ENCODE assay signal across 15 cellular contexts in the genomic region with DNA sequence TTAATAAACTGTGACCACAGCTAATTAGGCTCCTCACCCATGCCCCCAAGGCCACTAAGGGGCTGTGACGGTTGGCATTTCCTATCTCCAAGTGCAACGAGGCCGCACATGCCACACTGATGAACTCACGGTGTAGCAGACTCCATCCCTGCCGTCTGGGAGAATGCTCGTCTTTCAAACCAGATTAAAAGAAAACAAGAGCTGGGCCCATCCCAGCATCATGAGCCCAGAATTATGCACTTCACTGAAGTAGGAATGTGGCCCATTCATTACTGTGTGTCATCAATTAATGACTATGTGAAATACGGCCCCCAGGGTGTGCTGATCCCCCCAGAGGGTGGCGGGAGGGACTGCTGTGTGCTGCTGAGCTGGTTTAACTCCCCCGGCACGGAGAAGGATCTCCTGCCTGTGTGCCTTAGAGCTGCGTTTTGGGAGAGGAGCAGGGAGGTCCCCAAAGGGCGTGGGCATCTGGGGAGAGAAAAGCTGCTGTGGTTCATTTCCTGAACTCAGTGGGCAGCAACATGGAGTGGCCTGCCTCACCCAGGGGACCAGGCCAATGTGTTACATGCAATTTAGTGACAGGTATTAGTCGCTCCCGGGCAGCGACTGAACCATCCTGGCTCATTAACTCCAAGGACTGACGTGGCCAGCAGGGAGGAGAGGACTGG.
A peak's percentile ranks its signal among the peaks of the same experiment; 100 is the strongest.
DNase-seq lines count a peak whose midpoint lies in the region; ATAC-seq, FAIRE-seq and TF ChIP-seq lines count a peak whose summit lies in the region.
"Had no signal": no experiment of that assay in that cellular context is flagged by ENCODE, and none has a peak within 500 bp of the region (broad histone marks: within the 10 kb centered on the region; RNA-seq: fewer than 3 reads in every experiment).

No MANE protein-coding gene starts in this region.

- peak overlapping the region; percentile 29 for H3K4me3 Mint-ChIP-seq in astrocyte (ENCODE audit: unreplicated experiment)
- H3K4me3 Mint-ChIP-seq: naive thymus-derived CD4-positive, alpha-beta T cell; stimulated activated naive B cell treated with anti-CD40 and anti-IgM and Interleukin-4, amounts not matched to agents 10 μg/mL and 1 μg/mL and 100 μg/mL, for 72 hours had no signal

- TF ChIP-seq POLR2A in H54 (IDR thresholded peaks at IDR 0.05; ENCODE audit: low read depth, low read length), result peak; percentile 33

- TF ChIP-seq CTCF in astrocyte (IDR thresholded peaks at IDR 0.05; ENCODE audit: insufficient read depth, low read depth, low read length) (peak; percentile 3), smooth muscle cell (IDR thresholded peaks at IDR 0.05; ENCODE audit: borderline replicate concordance, insufficient read depth, poor library complexity, severe bottlenecking) (no peak)

- no peak for FAIRE-seq in H54 (lab: Jason Lieb, UNC)
- peak; percentile 89 for FAIRE-seq in astrocyte (lab: Jason Lieb, UNC)
- FAIRE-seq: endothelial cell of umbilical vein, TTC549 had no signal

- H3F3A ChIP-seq in smooth muscle cell (ENCODE audit: low read depth), result no peaks in the 10 kb centered on the region

- H3K79me2 ChIP-seq in astrocyte (ENCODE audit: insufficient read depth, low read length) (no peaks in the 10 kb centered on the region), smooth muscle cell (ENCODE audit: low read depth) (no peaks in the 10 kb centered on the region)

- H2AFZ ChIP-seq in astrocyte (ENCODE audit: low read depth, low read length) (peak overlapping the region; percentile 29), smooth muscle cell (ENCODE audit: low read depth) (no peak overlapping the region)

- H3K9me3 Mint-ChIP-seq in astrocyte (ENCODE audit: unreplicated experiment), result peaks cover 2% of the 10 kb centered on the region
- H3K9me3 Mint-ChIP-seq: stimulated activated naive B cell treated with anti-CD40 and anti-IgM and Interleukin-4, amounts not matched to agents 10 μg/mL and 1 μg/mL and 100 μg/mL, for 72 hours had no signal

- H3K9ac ChIP-seq in astrocyte (ENCODE audit: low read length) (peak overlapping the region; percentile 68), smooth muscle cell (ENCODE audit: low read depth) (peak overlapping the region; percentile 42)

- H3K27me3 ChIP-seq in astrocyte (ENCODE audit: insufficient read depth, low read length), result no peaks in the 10 kb centered on the region
- H3K27me3 ChIP-seq in smooth muscle cell (ENCODE audit: low read depth), result no peaks in the 10 kb centered on the region

- H4K20me1 ChIP-seq in astrocyte (ENCODE audit: insufficient read depth, low read length), result no peaks in the 10 kb centered on the region
- no peaks in the 10 kb centered on the region for H4K20me1 ChIP-seq in smooth muscle cell (ENCODE audit: low read depth)

- H3K4me2 ChIP-seq in astrocyte (ENCODE audit: low read length), result peak overlapping the region; percentile 54
- H3K4me2 ChIP-seq in smooth muscle cell, result peak overlapping the region; percentile 11

- H3K4me1 ChIP-seq in astrocyte (ENCODE audit: insufficient read depth, low read length), result peaks cover 29% of the 10 kb centered on the region
- peaks cover 15% of the 10 kb centered on the region for H3K4me1 ChIP-seq in smooth muscle cell (ENCODE audit: low read depth)

- no peaks in the 10 kb centered on the region for H3K36me3 Mint-ChIP-seq in astrocyte (ENCODE audit: low read depth, unreplicated experiment)
- H3K36me3 Mint-ChIP-seq: naive thymus-derived CD4-positive, alpha-beta T cell; stimulated activated naive B cell treated with anti-CD40 and anti-IgM and Interleukin-4, amounts not matched to agents 10 μg/mL and 1 μg/mL and 100 μg/mL, for 72 hours had no signal

- WGBS in smooth muscle cell (ENCODE audit: low lambda C conversion rate), result 31% methylated on average over 16 of the region's 16 CpGs

- H3K4me3 ChIP-seq in astrocyte (ENCODE audit: insufficient read depth, low read depth, low read length) (no peak overlapping the region), smooth muscle cell (no peak overlapping the region)

- peak overlapping the region; percentile 84 for H3K27ac ChIP-seq in astrocyte (ENCODE audit: low read depth, low read length)
- peak overlapping the region; percentile 78 for H3K27ac ChIP-seq in smooth muscle cell (ENCODE audit: low read depth)

- no peaks in the 10 kb centered on the region for H3K27me3 Mint-ChIP-seq in astrocyte (ENCODE audit: low read depth, unreplicated experiment)

- ATAC-seq in GM18873 (IDR thresholded peaks at IDR 0.05; ENCODE audit: low FRiP score, unreplicated experiment), result no peak
- ATAC-seq: naive thymus-derived CD4-positive, alpha-beta T cell; Panc1; stimulated activated naive B cell treated with anti-CD40 and anti-IgM and Interleukin-4, amounts not matched to agents 10 μg/mL and 1 μg/mL and 100 μg/mL, for 72 hours had no signal

- H3K36me3 ChIP-seq in astrocyte (ENCODE audit: insufficient read depth, low read length) (no peaks in the 10 kb centered on the region), smooth muscle cell (ENCODE audit: low read depth) (no peaks in the 10 kb centered on the region)

- peak overlapping the region; percentile 98 for H3K27ac Mint-ChIP-seq in astrocyte (ENCODE audit: unreplicated experiment)
- H3K27ac Mint-ChIP-seq: naive thymus-derived CD4-positive, alpha-beta T cell; stimulated activated naive B cell treated with anti-CD40 and anti-IgM and Interleukin-4, amounts not matched to agents 10 μg/mL and 1 μg/mL and 100 μg/mL, for 72 hours had no signal

- H3K4me1 Mint-ChIP-seq in astrocyte (ENCODE audit: low read depth, unreplicated experiment), result peaks cover 18% of the 10 kb centered on the region
- H3K4me1 Mint-ChIP-seq: naive thymus-derived CD4-positive, alpha-beta T cell; stimulated activated naive B cell treated with anti-CD40 and anti-IgM and Interleukin-4, amounts not matched to agents 10 μg/mL and 1 μg/mL and 100 μg/mL, for 72 hours had no signal

- DNase-seq in H54 (ENCODE audit: insufficient read length, low spot score) (peak; percentile 86), astrocyte (ENCODE audit: low read depth) (peak; percentile 95), islet precursor cell (peak; percentile 80), smooth muscle cell (lab: John Stamatoyannopoulos, UW; ENCODE audit: unreplicated experiment) (no peak), GDM1 (lab: John Stamatoyannopoulos, UW) (no peak), NCI-H446 (lab: John Stamatoyannopoulos, UW) (no peak)
- DNase-seq: activated CD8-positive, alpha-beta memory T cell treated with anti-CD3 and anti-CD28 coated beads, Interleukin-2, amount 50 U/mL, for 48 hours; Calu3; naive thymus-derived CD4-positive, alpha-beta T cell; NCI-H226; stimulated activated naive B cell treated with anti-CD40 and anti-IgM and Interleukin-4, amounts not matched to agents 10 μg/mL and 1 μg/mL and 100 μg/mL, for 72 hours had no signal

- H3K9me3 ChIP-seq in astrocyte (ENCODE audit: insufficient read depth, low read depth, low read length) (no peaks in the 10 kb centered on the region), smooth muscle cell (replicated peaks; ENCODE audit: low read depth) (no peaks in the 10 kb centered on the region)

Comparison
In these comparisons a context has a peak if more than half of its experiments do, and no peak if none do; other contexts are left out.
1. DNase-seq: peak in H54 (single experiment), astrocyte (single experiment) and islet precursor cell (single experiment); none in smooth muscle cell (single experiment), GDM1 (single experiment) and NCI-H446 (0 of 2).